In genomic region chr10:132223156-132223590, GRCh38 we compare ENCODE assay signal across 8 cellular contexts. TPM values are rescaled to one million over a fixed set of nuclear protein-coding genes. Genes with fewer than 3 reads are reported as not detected.
DNase-seq lines count a peak whose midpoint lies in the region; ATAC-seq and TF ChIP-seq lines count a peak whose summit lies in the region.

No MANE protein-coding gene starts in this region.

- H3K9me3 ChIP-seq in OCI-LY1 (ENCODE audit: low read length) (no peaks in the 10 kb centered on the region), fibroblast of lung (ENCODE audit: control insufficient read depth, insufficient read depth, low read depth, low read length) (no peaks in the 10 kb centered on the region)

- no peaks in the 10 kb centered on the region for H3K27me3 Mint-ChIP-seq in activated T-cell treated with anti-CD3 and anti-CD28 coated beads, Interleukin-2, amount 50 U/mL, for 4 hours (ENCODE audit: low read depth)
- peaks cover 7% of the 10 kb centered on the region for H3K27me3 Mint-ChIP-seq in nephron progenitor cell (ENCODE audit: low read depth, poor library complexity)
- no peaks in the 10 kb centered on the region for H3K27me3 Mint-ChIP-seq in stimulated activated naive CD8-positive, alpha-beta T cell treated with anti-CD3 and anti-CD28 coated beads, Interleukin-15, amount 100 ng/mL, for 72 hours

- no peaks in the 10 kb centered on the region for H3K4me1 Mint-ChIP-seq in activated T-cell treated with anti-CD3 and anti-CD28 coated beads, Interleukin-2, amount 50 U/mL, for 4 hours (ENCODE audit: low read depth)
- H3K4me1 Mint-ChIP-seq in nephron progenitor cell, result peaks cover 5% of the 10 kb centered on the region
- no peaks in the 10 kb centered on the region for H3K4me1 Mint-ChIP-seq in stimulated activated naive CD8-positive, alpha-beta T cell treated with anti-CD3 and anti-CD28 coated beads, Interleukin-15, amount 100 ng/mL, for 72 hours

- DNase-seq in activated gamma-delta T cell treated with Interleukin-2 at 50 U/mL for 16 hours (peak; percentile 36), activated gamma-delta T cell (lab: John Stamatoyannopoulos, UW) (no peak), fibroblast of lung (ENCODE audit: low read depth in 2 of 2) (peak; percentile 63 to 83), nephron progenitor cell (peak; percentile 87)
- peak; percentile 49 for DNase-seq in activated T-cell treated with anti-CD3 and anti-CD28 coated beads, Interleukin-2, amount 50 U/mL, for 4 hours
- DNase-seq in stimulated activated naive CD8-positive, alpha-beta T cell treated with anti-CD3 and anti-CD28 coated beads, Interleukin-15, amount 100 ng/mL, for 72 hours, result peak; percentile 62 to 79

- H3K27ac Mint-ChIP-seq in nephron progenitor cell, result no peak overlapping the region
- H3K27ac Mint-ChIP-seq in stimulated activated naive CD8-positive, alpha-beta T cell treated with anti-CD3 and anti-CD28 coated beads, Interleukin-15, amount 100 ng/mL, for 72 hours, result no peak overlapping the region

- no peaks in the 10 kb centered on the region for H3K27me3 ChIP-seq in OCI-LY1 (ENCODE audit: insufficient read depth, low read length)
- H3K27me3 ChIP-seq in fibroblast of lung (ENCODE audit: control insufficient read depth, insufficient read depth, low read length), result no peaks in the 10 kb centered on the region

- no peak overlapping the region for H3K27ac ChIP-seq in OCI-LY1 (ENCODE audit: low read depth, low read length, poor library complexity, severe bottlenecking)
- H3K27ac ChIP-seq in fibroblast of lung (ENCODE audit: insufficient read depth, low read length), result no peak overlapping the region

- H2AFZ ChIP-seq in OCI-LY1 (ENCODE audit: low read length) (no peak overlapping the region), fibroblast of lung (ENCODE audit: low read length) (no peak overlapping the region)

- peak; percentile 50 for TF ChIP-seq CTCF in OCI-LY1 (IDR thresholded peaks at IDR 0.05; ENCODE audit: low read length)
- TF ChIP-seq CTCF in fibroblast of lung (conservative IDR thresholded peaks at IDR 0.05 in 1 of 2, IDR thresholded peaks at IDR 0.05 in 1 of 2; ENCODE audit: low read depth in 1 of 2, low read length in 2 of 2), result peak; percentile 97 to 100
- peak; percentile 95 for TF ChIP-seq CTCF in nephron progenitor cell (IDR thresholded peaks at IDR 0.05)

- H3K9ac ChIP-seq in OCI-LY1 (ENCODE audit: low read length) (no peak overlapping the region), fibroblast of lung (ENCODE audit: insufficient read depth, low read length) (no peak overlapping the region)

- peaks cover 3% of the 10 kb centered on the region for H3K9me3 Mint-ChIP-seq in activated T-cell treated with anti-CD3 and anti-CD28 coated beads, Interleukin-2, amount 50 U/mL, for 4 hours
- peaks cover 11% of the 10 kb centered on the region for H3K9me3 Mint-ChIP-seq in nephron progenitor cell
- H3K9me3 Mint-ChIP-seq in stimulated activated naive CD8-positive, alpha-beta T cell treated with anti-CD3 and anti-CD28 coated beads, Interleukin-15, amount 100 ng/mL, for 72 hours, result peaks cover 0 to 9% of the 10 kb centered on the region in 2 donors

- no peaks in the 10 kb centered on the region for H3K36me3 Mint-ChIP-seq in activated T-cell treated with anti-CD3 and anti-CD28 coated beads, Interleukin-2, amount 50 U/mL, for 4 hours (ENCODE audit: insufficient read depth)
- H3K36me3 Mint-ChIP-seq in nephron progenitor cell (ENCODE audit: low read depth), result no peaks in the 10 kb centered on the region

- no peak overlapping the region for H3K4me3 Mint-ChIP-seq in activated T-cell treated with anti-CD3 and anti-CD28 coated beads, Interleukin-2, amount 50 U/mL, for 4 hours
- H3K4me3 Mint-ChIP-seq in nephron progenitor cell, result no peak overlapping the region
- no peak overlapping the region for H3K4me3 Mint-ChIP-seq in stimulated activated naive CD8-positive, alpha-beta T cell treated with anti-CD3 and anti-CD28 coated beads, Interleukin-15, amount 100 ng/mL, for 72 hours

- H3F3A ChIP-seq in OCI-LY1 (ENCODE audit: insufficient read depth, low read length), result no peaks in the 10 kb centered on the region

- H3K79me2 ChIP-seq in OCI-LY1 (ENCODE audit: insufficient read depth, low read length) (no peaks in the 10 kb centered on the region), fibroblast of lung (ENCODE audit: control insufficient read depth, insufficient read depth, low read length) (no peaks in the 10 kb centered on the region)

- ATAC-seq in HG02981 (IDR thresholded peaks at IDR 0.05; ENCODE audit: unreplicated experiment), result peak; percentile 77
- peak; percentile 94 for ATAC-seq in activated T-cell treated with anti-CD3 and anti-CD28 coated beads, Interleukin-2, amount 50 U/mL, for 4 hours
- ATAC-seq in stimulated activated naive CD8-positive, alpha-beta T cell treated with anti-CD3 and anti-CD28 coated beads, Interleukin-15, amount 100 ng/mL, for 72 hours, result peak; percentile 93

- H4K20me1 ChIP-seq in OCI-LY1 (ENCODE audit: insufficient read depth, low read length), result no peaks in the 10 kb centered on the region
- H4K20me1 ChIP-seq in fibroblast of lung (ENCODE audit: control insufficient read depth, extremely low read depth, insufficient read depth, low read length), result no peaks in the 10 kb centered on the region

- H3K4me2 ChIP-seq in OCI-LY1 (ENCODE audit: low read length) (no peak overlapping the region), fibroblast of lung (ENCODE audit: extremely low read depth, insufficient read depth, low read length) (no peak overlapping the region)

- H3K9me2 ChIP-seq in OCI-LY1 (ENCODE audit: low read depth, low read length), result no peaks in the 10 kb centered on the region

- H3K4me3 ChIP-seq in OCI-LY1 (ENCODE audit: low read depth, low read length, poor library complexity, severe bottlenecking), result no peak overlapping the region
- H3K4me3 ChIP-seq in fibroblast of lung (replicated peaks in 1 of 4; ENCODE audit: control extremely low read depth in 1 of 4, insufficient read depth in 1 of 4, low read depth in 3 of 4, low read length in 4 of 4), result no peak overlapping the region

- H3K4me1 ChIP-seq in OCI-LY1 (ENCODE audit: insufficient read depth, low read length, severe bottlenecking) (no peaks in the 10 kb centered on the region), fibroblast of lung (ENCODE audit: control insufficient read depth, extremely low read depth, insufficient read depth, low read length) (no peaks in the 10 kb centered on the region)

- H3K36me3 ChIP-seq in OCI-LY1 (ENCODE audit: insufficient read depth, low read length) (no peaks in the 10 kb centered on the region), fibroblast of lung (ENCODE audit: control insufficient read depth, insufficient read depth, low read length) (no peaks in the 10 kb centered on the region)

RNA-seq across cellular contexts. Expression of gene DPYSL4, which starts 36.4 kb away (rescaled TPM):
- total RNA-seq in activated T-cell treated with anti-CD3 and anti-CD28 coated beads, Interleukin-2, amount 50 U/mL, for 4 hours, result 1 to 10 TPM; 1.6 to 6.3 (median 3.4) TPM
- total RNA-seq in fibroblast of lung, result 0.26 and 0.83 TPM in 2 replicates
- polyA plus RNA-seq in fibroblast of lung, result 1.1 and 1.4 TPM in 2 replicates
- 3.1 and 3.4 TPM in 2 replicates for polyA plus RNA-seq in fibroblast of lung (2012)
- 1.2 and 2.3 TPM in 2 replicates for polyA minus RNA-seq in fibroblast of lung (ENCODE audit: low replicate concordance)
